In genomic region chr5:112848116-112848811, GRCh38 we compare ENCODE assay signal across 8 cellular contexts. TPM values are rescaled to one million over a fixed set of nuclear protein-coding genes. Genes with fewer than 3 reads are reported as not detected.
DNase-seq lines count a peak whose midpoint lies in the region; ATAC-seq, FAIRE-seq and TF ChIP-seq lines count a peak whose summit lies in the region.

No MANE protein-coding gene starts in this region.

- peak; percentile 36 to 59 (median 52) for TF ChIP-seq CTCF in pancreas (IDR thresholded peaks at IDR 0.05)

- no peaks in the 10 kb centered on the region for H3K27me3 ChIP-seq in pancreas

- H3K27ac ChIP-seq in pancreas, result no peak overlapping the region

- WGBS in pancreas, 2 donors, result 40 to 45% methylated on average over 8 of the region's 8 CpGs

- peak; percentile 100 for ATAC-seq in GM19035 (IDR thresholded peaks at IDR 0.05; ENCODE audit: unreplicated experiment)
- ATAC-seq in HG03095 (IDR thresholded peaks at IDR 0.05; ENCODE audit: unreplicated experiment), result peak; percentile 97
- peak; percentile 94 to 99 (median 97) for ATAC-seq in pancreas

- peaks cover 4 to 10% (median 6%) of the 10 kb centered on the region in 3 donors for H3K4me1 ChIP-seq in pancreas

- H3K36me3 ChIP-seq in pancreas, result no peaks in the 10 kb centered on the region

- DNase-seq in D341Med (ENCODE audit: low spot score) (peak; percentile 55), NCI-H2029 treated with DMSO at 0.1 percent for 48 hours (lab: John Stamatoyannopoulos, UW) (peak; percentile 86), foreskin melanocyte (peak; percentile 69), pancreas (no peak), occipital lobe (lab: John Stamatoyannopoulos, UW) (no peak)

- intact Hi-C loops in pancreas (cut with DNase I), result no loop called here

- H3K9me3 ChIP-seq in pancreas, result no peaks in the 10 kb centered on the region

- FAIRE-seq in TTC549 (lab: Jason Lieb, UNC) (peak; percentile 75), pancreas (lab: Jason Lieb, UNC) (no peak)

- no peak overlapping the region for H3K4me3 ChIP-seq in pancreas

RNA-seq across cellular contexts. Expression of gene SRP19, which starts 12.8 kb away (rescaled TPM):
- total RNA-seq in pancreas (10 to 100 TPM; 12.4 to 26.6 (median 21.5) TPM), occipital lobe (33.8 TPM)
- polyA plus RNA-seq in pancreas, result 10 to 100 TPM; 70.3 to 72.4 TPM

Comparison
In these comparisons a context has a peak if more than half of its experiments do, and no peak if none do; other contexts are left out.
1. DNase-seq: peak in D341Med (single experiment), NCI-H2029 treated with DMSO at 0.1 percent for 48 hours (single experiment) and foreskin melanocyte (single experiment); none in pancreas (0 of 6) and occipital lobe (single experiment).
2. Peak in every context shown above with its lines, with median percentiles within 50 percentile points of each other: ATAC-seq.